Comparison of ENCODE assay signal across 8 cellular contexts in genomic region chr22:24805790-24806662, GRCh38. TPM values are rescaled to one million over a fixed set of nuclear protein-coding genes. Genes with fewer than 3 reads are reported as not detected.
A peak's percentile ranks its signal among the peaks of the same experiment; 100 is the strongest.
DNase-seq lines count a peak whose midpoint lies in the region; ATAC-seq and TF ChIP-seq lines count a peak whose summit lies in the region.

Gene SGSM1, plus strand, starts transcription at chr22:24806211. Its CDS starts 115 bp downstream, at chr22:24806326.

- peaks cover 0 to 20% (median 0%) of the 10 kb centered on the region in 10 experiments; a peak in 6 of 20 replicates for H3K4me1 ChIP-seq in BLaER1 treated with 17β-estradiol and CSF1 and Interleukin-3, amounts not matched to agents 10 nM and 100 nM
- H3K4me1 ChIP-seq in GM23338 (ENCODE audit: insufficient read depth): peaks cover 4% of the 10 kb centered on the region; the same call in 1 of the 2 replicates
- no peaks in the 10 kb centered on the region for H3K4me1 ChIP-seq in colonic mucosa
- H3K4me1 ChIP-seq in left lung: peaks cover 0 to 11% of the 10 kb centered on the region in 2 donors

- H3K4me3 Mint-ChIP-seq in GM23338: peak within 1 kb of the TSS; percentile 81
- H3K4me3 Mint-ChIP-seq in activated CD4-positive, alpha-beta T cell treated with anti-CD3 and anti-CD28 coated beads, Interleukin-2, amount 10 ng/mL, durations not matched to agents 7 days and 5 days: peak within 1 kb of the TSS; percentile 62

- ATAC-seq in GM23338 (peak; percentile 74), left lung (peak; percentile 97), GM18909 (IDR thresholded peaks at IDR 0.05; ENCODE audit: poor library complexity, unreplicated experiment) (no peak)

- H3K4me3 ChIP-seq in BLaER1 treated with 17β-estradiol and CSF1 and Interleukin-3, amounts not matched to agents 10 nM and 100 nM: peak within 1 kb of the TSS; percentile 48 to 66 (median 55)
- H3K4me3 ChIP-seq in GM23338: peak within 1 kb of the TSS; percentile 98
- peak within 1 kb of the TSS; percentile 61 for H3K4me3 ChIP-seq in colonic mucosa
- peak within 1 kb of the TSS; percentile 40 to 49 for H3K4me3 ChIP-seq in left lung

- no peaks in the 10 kb centered on the region for H4K20me1 ChIP-seq in BLaER1 treated with 17β-estradiol and CSF1 and Interleukin-3, amounts not matched to agents 10 nM and 100 nM
- H4K20me1 ChIP-seq in GM23338 (replicated peaks; ENCODE audit: insufficient read depth): no peaks in the 10 kb centered on the region

- no peaks in the 10 kb centered on the region for H3K36me3 ChIP-seq in BLaER1 treated with 17β-estradiol and CSF1 and Interleukin-3, amounts not matched to agents 10 nM and 100 nM
- no peaks in the 10 kb centered on the region for H3K36me3 ChIP-seq in GM23338 (ENCODE audit: insufficient read depth)
- no peaks in the 10 kb centered on the region for H3K36me3 ChIP-seq in colonic mucosa
- H3K36me3 ChIP-seq in left lung: no peaks in the 10 kb centered on the region

- intact Hi-C loops in colonic mucosa (cut with DNase I) (no loop called here), left lung (cut with DNase I) (no loop called here)

- peaks cover 20% of the 10 kb centered on the region for H3K27me3 Mint-ChIP-seq in GM23338 (ENCODE audit: insufficient read depth, low read depth, poor library complexity)
- peaks cover 12% of the 10 kb centered on the region for H3K27me3 Mint-ChIP-seq in activated CD4-positive, alpha-beta T cell treated with anti-CD3 and anti-CD28 coated beads, Interleukin-2, amount 10 ng/mL, durations not matched to agents 7 days and 5 days

- H3K27ac Mint-ChIP-seq in GM23338: no peak within 1 kb of the TSS
- peak within 1 kb of the TSS; percentile 67 for H3K27ac Mint-ChIP-seq in activated CD4-positive, alpha-beta T cell treated with anti-CD3 and anti-CD28 coated beads, Interleukin-2, amount 10 ng/mL, durations not matched to agents 7 days and 5 days

- peak within 1 kb of the TSS; percentile 60 to 78 (median 72) for H3K4me2 ChIP-seq in BLaER1 treated with 17β-estradiol and CSF1 and Interleukin-3, amounts not matched to agents 10 nM and 100 nM
- H3K4me2 ChIP-seq in GM23338: peak within 1 kb of the TSS; percentile 99

- TF ChIP-seq CTCF in GM23338 (conservative IDR thresholded peaks at IDR 0.05; ENCODE audit: low read depth in 2 of 2) (no peak), colonic mucosa (IDR thresholded peaks at IDR 0.05) (no peak), left lung (IDR thresholded peaks at IDR 0.05) (no peak)

- H3K9me2 ChIP-seq in GM23338 (ENCODE audit: insufficient read depth): no peaks in the 10 kb centered on the region

- H2AFZ ChIP-seq in GM23338: peak within 1 kb of the TSS; percentile 99

- H3K79me2 ChIP-seq in GM23338 (replicated peaks; ENCODE audit: insufficient read depth): no peaks in the 10 kb centered on the region

- H3K9ac ChIP-seq in BLaER1 treated with 17β-estradiol and CSF1 and Interleukin-3, amounts not matched to agents 10 nM and 100 nM: peak within 1 kb of the TSS in 10 of 11 experiments; percentile 38 to 69 (median 54); a peak in 17 of 22 replicates
- H3K9ac ChIP-seq in colonic mucosa (ENCODE audit: low read depth in 2 of 2, low read length in 2 of 2): peak within 1 kb of the TSS in 1 of 2 donors; percentile 68

- H3K36me3 Mint-ChIP-seq in GM23338 (ENCODE audit: low read depth): no peaks in the 10 kb centered on the region
- no peaks in the 10 kb centered on the region for H3K36me3 Mint-ChIP-seq in activated CD4-positive, alpha-beta T cell treated with anti-CD3 and anti-CD28 coated beads, Interleukin-2, amount 10 ng/mL, durations not matched to agents 7 days and 5 days (ENCODE audit: low read depth)

- DNase-seq in GM23338 (ENCODE audit: low spot score): peak; percentile 93
- peak; percentile 70 for DNase-seq in NCI-H2227 treated with DMSO at 0.1 percent for 48 hours (lab: John Stamatoyannopoulos, UW)
- DNase-seq in activated CD4-positive, alpha-beta T cell treated with anti-CD3 and anti-CD28 coated beads, Interleukin-2, amount 10 ng/mL, durations not matched to agents 7 days and 5 days: peak; percentile 74
- DNase-seq in colonic mucosa: peak; percentile 80
- DNase-seq in left lung: peak; percentile 77 to 93
- peak; percentile 73 to 84 for DNase-seq in stimulated activated CD4-positive, alpha-beta T cell treated with anti-CD3 and anti-CD28 coated beads, Interleukin-2, amount 100 ng/mL, for 24 hours

- peaks cover 16% of the 10 kb centered on the region for H3K4me1 Mint-ChIP-seq in GM23338
- H3K4me1 Mint-ChIP-seq in activated CD4-positive, alpha-beta T cell treated with anti-CD3 and anti-CD28 coated beads, Interleukin-2, amount 10 ng/mL, durations not matched to agents 7 days and 5 days: peaks cover 22% of the 10 kb centered on the region

- no peaks in the 10 kb centered on the region for H3F3A ChIP-seq in GM23338 (replicated peaks; ENCODE audit: low read depth)

- H3K27ac ChIP-seq in BLaER1 treated with 17β-estradiol and CSF1 and Interleukin-3, amounts not matched to agents 10 nM and 100 nM: no peak within 1 kb of the TSS; a peak in 1 of 22 replicates
- no peak within 1 kb of the TSS for H3K27ac ChIP-seq in GM23338 (ENCODE audit: low read depth)
- H3K27ac ChIP-seq in colonic mucosa: peak within 1 kb of the TSS; percentile 32
- H3K27ac ChIP-seq in left lung: peak within 1 kb of the TSS in 1 of 2 donors; percentile 63

- CTCF ChIA-PET in activated CD4-positive, alpha-beta T cell treated with anti-CD3 and anti-CD28 coated beads, Interleukin-2, amount 10 ng/mL, durations not matched to agents 7 days and 5 days (lab: Charles Lee): interaction anchor here (0.9 kb wide), 1 partner anchor 44 kb away, joined by 5 read pairs; no protein-coding TSS in a partner anchor

- POLR2A ChIA-PET in activated CD4-positive, alpha-beta T cell treated with anti-CD3 and anti-CD28 coated beads, Interleukin-2, amount 10 ng/mL, durations not matched to agents 7 days and 5 days (lab: Charles Lee): no interaction called here

- no peaks in the 10 kb centered on the region for H3K9me3 ChIP-seq in BLaER1 treated with 17β-estradiol and CSF1 and Interleukin-3, amounts not matched to agents 10 nM and 100 nM (replicated peaks in 1 of 11)
- H3K9me3 ChIP-seq in colonic mucosa (no peaks in the 10 kb centered on the region), left lung (no peaks in the 10 kb centered on the region)

- no peaks in the 10 kb centered on the region; the same call in 2 of the 3 replicates for H3K9me3 Mint-ChIP-seq in GM23338
- no peaks in the 10 kb centered on the region for H3K9me3 Mint-ChIP-seq in activated CD4-positive, alpha-beta T cell treated with anti-CD3 and anti-CD28 coated beads, Interleukin-2, amount 10 ng/mL, durations not matched to agents 7 days and 5 days

- H3K27me3 ChIP-seq in BLaER1 treated with 17β-estradiol and CSF1 and Interleukin-3, amounts not matched to agents 10 nM and 100 nM: no peaks in the 10 kb centered on the region
- H3K27me3 ChIP-seq in GM23338 (ENCODE audit: insufficient read depth) (no peaks in the 10 kb centered on the region), colonic mucosa (no peaks in the 10 kb centered on the region), left lung (peaks cover 0 to 20% of the 10 kb centered on the region in 2 donors)

TF ChIP-seq in GM23338, 12 proteins besides CTCF, POLR2A, EP300 and RAD21 (continues in another document):
- TF ChIP-seq EZH2phosphoT487 (IDR thresholded peaks at IDR 0.05; ENCODE audit: unreplicated experiment) (no peak), POLR2AphosphoS5 (IDR thresholded peaks at IDR 0.05; ENCODE audit: low read depth) (peak; percentile 73)

RNA-seq across cellular contexts. Expression of gene SGSM1, which starts in this region (rescaled TPM):
- 4.2 and 4.7 TPM in 2 replicates for total RNA-seq in GM23338 (2014; rRNA removed; shearing (Covaris generic))
- 3.0 and 5.4 TPM in 2 replicates for polyA plus RNA-seq in GM23338 (2016; fragmentation: Nextera tagmentation; extraction: Ambion mirVana)
- under 1 TPM; 0.12 to 0.15 TPM for total RNA-seq in activated CD4-positive, alpha-beta T cell treated with anti-CD3 and anti-CD28 coated beads, Interleukin-2, amount 10 ng/mL, durations not matched to agents 7 days and 5 days
- total RNA-seq in colonic mucosa: 1 to 10 TPM; 3.3 to 3.9 TPM
- 1 to 10 TPM; 2.0 to 2.8 TPM for total RNA-seq in left lung

Comparison
In these comparisons a context has a peak if more than half of its experiments do, and no peak if none do; other contexts are left out.
1. Peak in DNase-seq in activated CD4-positive, alpha-beta T cell treated with anti-CD3 and anti-CD28 coated beads, Interleukin-2, amount 10 ng/mL, durations not matched to agents 7 days and 5 days; RNA of the gene not detected or under 1 TPM.
2. H3K4me3 ChIP-seq: peak in every context shown above with its lines; median percentile 98 in GM23338; 61 in colonic mucosa; 55 in BLaER1 treated with 17β-estradiol and CSF1 and Interleukin-3, amounts not matched to agents 10 nM and 100 nM; 44 in left lung.